In the genomic region with DNA sequence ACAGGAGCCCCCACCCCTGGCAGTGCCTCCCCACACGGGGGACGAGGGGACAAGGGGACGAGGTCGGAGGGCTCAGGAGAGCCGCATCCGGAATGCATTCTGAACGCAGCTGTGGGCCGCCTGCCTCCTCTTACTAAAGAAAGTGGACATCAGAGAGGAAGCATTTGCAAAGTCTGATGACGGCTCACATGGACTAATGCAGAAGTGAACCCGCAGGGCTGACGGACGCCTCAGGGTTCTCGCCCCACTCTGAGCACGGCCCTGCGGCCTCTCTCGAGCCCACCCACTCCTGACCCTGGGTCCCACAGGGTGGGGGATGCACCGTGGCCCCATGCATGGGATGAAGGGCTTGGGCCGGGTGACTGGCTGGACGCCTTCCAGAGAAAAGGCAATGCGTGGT, we compare ENCODE assay signal across 11 cellular contexts. TPM values are rescaled to one million over a fixed set of nuclear protein-coding genes. Genes with fewer than 3 reads are reported as not detected.
DNase-seq lines count a peak whose midpoint lies in the region; ATAC-seq and TF ChIP-seq lines count a peak whose summit lies in the region.
"Had no signal": no experiment of that assay in that cellular context is flagged by ENCODE, and none has a peak within 500 bp of the region (broad histone marks: within the 10 kb centered on the region; RNA-seq: fewer than 3 reads in every experiment).

No MANE protein-coding gene starts in this region.

- ATAC-seq in psoas muscle (no peak), HG02763 (IDR thresholded peaks at IDR 0.05; ENCODE audit: unreplicated experiment) (no peak), HG03571 (IDR thresholded peaks at IDR 0.05; ENCODE audit: unreplicated experiment) (no peak), GM21737 (IDR thresholded peaks at IDR 0.05; ENCODE audit: unreplicated experiment) (no peak)
- ATAC-seq: K562 had no signal

- H3K27me3 ChIP-seq in CD4-positive, alpha-beta memory T cell (ENCODE audit: insufficient read depth, low read length), result no peaks in the 10 kb centered on the region
- H3K27me3 ChIP-seq in left ventricle myocardium inferior (ENCODE audit: low read depth) (no peaks in the 10 kb centered on the region), psoas muscle (ENCODE audit: insufficient read depth in 3 of 3, low read length in 2 of 3) (peaks cover 0 to 3% (median 0%) of the 10 kb centered on the region in 3 donors)

- H3K27ac Mint-ChIP-seq in CD4-positive, alpha-beta memory T cell, result peak overlapping the region in 2 of 7 donors; percentile 25 to 53

- no peaks in the 10 kb centered on the region for H3K9me3 Mint-ChIP-seq in CD4-positive, alpha-beta memory T cell

- no peak for DNase-seq in CD4-positive, alpha-beta memory T cell
- DNase-seq in RWPE1 (ENCODE audit: low spot score) (no peak), left ventricle myocardium inferior (peak; percentile 8), psoas muscle (peak; percentile 7 to 28), T1000 (lab: John Stamatoyannopoulos, UW) (no peak)
- DNase-seq: GOT3, NCI-H2029 treated with DMSO at 0.1 percent for 48 hours had no signal

- peak overlapping the region; percentile 22 for H3K27ac ChIP-seq in CD4-positive, alpha-beta memory T cell (ENCODE audit: low read depth, low read length)
- H3K27ac ChIP-seq in RWPE1 (peak overlapping the region; percentile 76), left ventricle myocardium inferior (replicated peaks) (no peak overlapping the region), psoas muscle (no peak overlapping the region)

- H3K9me3 ChIP-seq in CD4-positive, alpha-beta memory T cell (ENCODE audit: control insufficient read depth in 1 of 2, low read length in 2 of 2), result no peaks in the 10 kb centered on the region
- H3K9me3 ChIP-seq in left ventricle myocardium inferior (replicated peaks), result no peaks in the 10 kb centered on the region
- no peaks in the 10 kb centered on the region for H3K9me3 ChIP-seq in psoas muscle

- TF ChIP-seq CTCF in RWPE1 (conservative IDR thresholded peaks at IDR 0.05; ENCODE audit: low read depth), result no peak
- no peak for TF ChIP-seq CTCF in left ventricle myocardium inferior (IDR thresholded peaks at IDR 0.05; ENCODE audit: borderline replicate concordance)
- no peak for TF ChIP-seq CTCF in psoas muscle (IDR thresholded peaks at IDR 0.05)

- 84 to 88% (median 88%) methylated on average over 19 to 20 of the region's 20 CpGs for WGBS in psoas muscle, 3 donors

- H3K36me3 Mint-ChIP-seq in CD4-positive, alpha-beta memory T cell, result peaks cover 3 to 36% of the 10 kb centered on the region in 2 donors

- peaks cover 55% of the 10 kb centered on the region for H3K4me1 ChIP-seq in CD4-positive, alpha-beta memory T cell (ENCODE audit: insufficient read depth, low read length)
- H3K4me1 ChIP-seq in left ventricle myocardium inferior (peaks cover 13% of the 10 kb centered on the region), psoas muscle (no peaks in the 10 kb centered on the region)

- H3K27me3 Mint-ChIP-seq in CD4-positive, alpha-beta memory T cell, result no peaks in the 10 kb centered on the region

- CTCF ChIA-PET in CD4-positive, alpha-beta memory T cell (lab: Charles Lee; ENCODE audit: partially characterized antibody), result no interaction called here
- CTCF ChIA-PET in RWPE1 (lab: Yijun Ruan, JAX), result no interaction called here

- peaks cover 16 to 55% (median 36%) of the 10 kb centered on the region in 4 donors for H3K4me1 Mint-ChIP-seq in CD4-positive, alpha-beta memory T cell

- H3K4me3 ChIP-seq in CD4-positive, alpha-beta memory T cell (ENCODE audit: low read length in 2 of 2), result no peak overlapping the region
- H3K4me3 ChIP-seq in left ventricle myocardium inferior (no peak overlapping the region), psoas muscle (no peak overlapping the region)
- H3K4me3 ChIP-seq: K562 had no signal

- H3K36me3 ChIP-seq in CD4-positive, alpha-beta memory T cell (ENCODE audit: insufficient read depth, low read length), result peaks cover 5% of the 10 kb centered on the region
- peaks cover 16% of the 10 kb centered on the region for H3K36me3 ChIP-seq in left ventricle myocardium inferior
- no peaks in the 10 kb centered on the region for H3K36me3 ChIP-seq in psoas muscle (ENCODE audit: insufficient read depth in 1 of 2, low read depth in 1 of 2)

- intact Hi-C loops in CD4-positive, alpha-beta memory T cell (cut with micrococcal nuclease), result loop anchor here (5.0 kb wide), 1 partner anchor 274 kb away; no protein-coding TSS in a partner anchor
- intact Hi-C loops in left ventricle myocardium inferior (cut with micrococcal nuclease), result no loop called here
- intact Hi-C loops in psoas muscle (cut with DNase I), result no loop called here

- H3K4me3 Mint-ChIP-seq in CD4-positive, alpha-beta memory T cell, result no peak overlapping the region

- POLR2A ChIA-PET in CD4-positive, alpha-beta memory T cell (lab: Charles Lee; ENCODE audit: partially characterized antibody), result no interaction called here
- POLR2A ChIA-PET in RWPE1 (lab: Yijun Ruan, JAX; ENCODE audit: low non-redundant PET), result no interaction called here

RNA-seq across cellular contexts. Expression of gene LPCAT1, which starts 5.9 kb away (rescaled TPM):
- 10 to 100 TPM; 62.8 to 63.6 TPM for total RNA-seq in CD4-positive, alpha-beta memory T cell
- 10 to 100 TPM in 1 of 2 donors, 1 to 10 TPM in 1; 9.0 to 32.2 TPM for polyA plus RNA-seq in CD4-positive, alpha-beta memory T cell
- total RNA-seq in left ventricle myocardium inferior (11.0 TPM), psoas muscle (1 to 10 TPM; 4.7 to 6.2 (median 6.1) TPM)
- polyA plus RNA-seq in psoas muscle, result 1 to 10 TPM; 2.4 to 4.2 (median 3.4) TPM

Comparison
In these comparisons a context has a peak if more than half of its experiments do, and no peak if none do; other contexts are left out.
1. DNase-seq: peak in left ventricle myocardium inferior (single experiment) and psoas muscle (2 of 2); none in CD4-positive, alpha-beta memory T cell (0 of 5), RWPE1 (single experiment) and T1000 (single experiment).
2. H3K27ac ChIP-seq: peak in CD4-positive, alpha-beta memory T cell (single experiment) and RWPE1 (single experiment); none in left ventricle myocardium inferior (single experiment) and psoas muscle (single experiment).